Comparison of ENCODE assay signal across 9 cellular contexts in genomic region chr22:24768537-24769374, GRCh38. TPM values are rescaled to one million over a fixed set of nuclear protein-coding genes. Genes with fewer than 3 reads are reported as not detected.
DNase-seq lines count a peak whose midpoint lies in the region; ATAC-seq and TF ChIP-seq lines count a peak whose summit lies in the region.
"Had no signal": no experiment of that assay in that cellular context is flagged by ENCODE, and none has a peak within 500 bp of the region (broad histone marks: within the 10 kb centered on the region; RNA-seq: fewer than 3 reads in every experiment).

No MANE protein-coding gene starts in this region.

- peak in 2 of 3 donors; percentile 57 to 62 for TF ChIP-seq CTCF in breast epithelium (IDR thresholded peaks at IDR 0.05)

- peak; percentile 66 for DNase-seq in NCI-H1436 (lab: John Stamatoyannopoulos, UW)
- DNase-seq in NCI-H1436 treated with DMSO at 0.1 percent for 48 hours (lab: John Stamatoyannopoulos, UW), result no peak
- peak; percentile 41 for DNase-seq in MG63
- peak; percentile 38 for DNase-seq in SKM-1 treated with dmso at 0.1 percent for 144 hours (lab: John Stamatoyannopoulos, UW; ENCODE audit: unreplicated experiment)
- peak; percentile 58 to 62 for DNase-seq in breast epithelium (ENCODE audit: low spot score in 2 of 2)
- DNase-seq in left lobe of liver (ENCODE audit: low spot score), result peak; percentile 57
- peak; percentile 27 for DNase-seq in stimulated activated CD8-positive, alpha-beta memory T cell treated with anti-CD3 and anti-CD28 coated beads, Interleukin-12 subunit alpha, Interleukin-12 subunit beta, amount 100 ng/mL, for 1 hour (ENCODE audit: low read depth)
- DNase-seq in GDM1 (lab: John Stamatoyannopoulos, UW), result no peak

- H3K27me3 ChIP-seq in MG63 (no peaks in the 10 kb centered on the region; the same call in 1 of the 2 replicates), breast epithelium (peaks cover 0 to 3% of the 10 kb centered on the region in 2 donors)
- H3K27me3 ChIP-seq: BLaER1 had no signal

- no peaks in the 10 kb centered on the region for H3K4me1 ChIP-seq in breast epithelium

- intact Hi-C loops in breast epithelium (cut with DNase I; ENCODE audit: low total_unique reads), result no loop called here

- H3K4me3 ChIP-seq in MG63 (no peak overlapping the region), breast epithelium (no peak overlapping the region)
- H3K4me3 ChIP-seq: BLaER1 had no signal

- H3K36me3 ChIP-seq in MG63, result no peaks in the 10 kb centered on the region
- no peaks in the 10 kb centered on the region for H3K36me3 ChIP-seq in breast epithelium
- H3K36me3 ChIP-seq: BLaER1 had no signal

- ATAC-seq in left lobe of liver, result peak; percentile 96

- H3K27ac ChIP-seq in breast epithelium, result no peak overlapping the region
- H3K27ac ChIP-seq: BLaER1 had no signal

- no peaks in the 10 kb centered on the region for H3K9me3 ChIP-seq in MG63
- H3K9me3 ChIP-seq in breast epithelium, result no peaks in the 10 kb centered on the region
- H3K9me3 ChIP-seq: BLaER1 had no signal

- no peak for TF ChIP-seq POLR2A in breast epithelium (IDR thresholded peaks at IDR 0.05)

RNA-seq across cellular contexts. Expression of gene PIWIL3, which starts 5.8 kb away (rescaled TPM):
- not detected in 2 replicates for total RNA-seq in MG63 (2014; rRNA removed; shearing (Covaris generic); ENCODE audit: low replicate concordance)
- not detected for total RNA-seq in breast epithelium
- not detected for total RNA-seq in left lobe of liver

RNA-seq across cellular contexts. Expression of gene SGSM1, which starts 37.3 kb away (rescaled TPM):
- total RNA-seq in MG63 (2014; rRNA removed; shearing (Covaris generic); ENCODE audit: low replicate concordance), result not detected in 2 replicates
- total RNA-seq in breast epithelium, result 1 to 10 TPM in 2 of 3 donors, under 1 TPM in 1; 0.16 to 2.9 (median 1.9) TPM
- 0.18 TPM for total RNA-seq in left lobe of liver

Comparison
In these comparisons a context has a peak if more than half of its experiments do, and no peak if none do; other contexts are left out.
1. DNase-seq: peak in NCI-H1436 (single experiment), MG63 (single experiment), SKM-1 treated with dmso at 0.1 percent for 144 hours (single experiment), breast epithelium (2 of 2), left lobe of liver (single experiment) and stimulated activated CD8-positive, alpha-beta memory T cell treated with anti-CD3 and anti-CD28 coated beads, Interleukin-12 subunit alpha, Interleukin-12 subunit beta, amount 100 ng/mL, for 1 hour (single experiment); none in NCI-H1436 treated with DMSO at 0.1 percent for 48 hours (single experiment) and GDM1 (single experiment).